In the genomic region with DNA sequence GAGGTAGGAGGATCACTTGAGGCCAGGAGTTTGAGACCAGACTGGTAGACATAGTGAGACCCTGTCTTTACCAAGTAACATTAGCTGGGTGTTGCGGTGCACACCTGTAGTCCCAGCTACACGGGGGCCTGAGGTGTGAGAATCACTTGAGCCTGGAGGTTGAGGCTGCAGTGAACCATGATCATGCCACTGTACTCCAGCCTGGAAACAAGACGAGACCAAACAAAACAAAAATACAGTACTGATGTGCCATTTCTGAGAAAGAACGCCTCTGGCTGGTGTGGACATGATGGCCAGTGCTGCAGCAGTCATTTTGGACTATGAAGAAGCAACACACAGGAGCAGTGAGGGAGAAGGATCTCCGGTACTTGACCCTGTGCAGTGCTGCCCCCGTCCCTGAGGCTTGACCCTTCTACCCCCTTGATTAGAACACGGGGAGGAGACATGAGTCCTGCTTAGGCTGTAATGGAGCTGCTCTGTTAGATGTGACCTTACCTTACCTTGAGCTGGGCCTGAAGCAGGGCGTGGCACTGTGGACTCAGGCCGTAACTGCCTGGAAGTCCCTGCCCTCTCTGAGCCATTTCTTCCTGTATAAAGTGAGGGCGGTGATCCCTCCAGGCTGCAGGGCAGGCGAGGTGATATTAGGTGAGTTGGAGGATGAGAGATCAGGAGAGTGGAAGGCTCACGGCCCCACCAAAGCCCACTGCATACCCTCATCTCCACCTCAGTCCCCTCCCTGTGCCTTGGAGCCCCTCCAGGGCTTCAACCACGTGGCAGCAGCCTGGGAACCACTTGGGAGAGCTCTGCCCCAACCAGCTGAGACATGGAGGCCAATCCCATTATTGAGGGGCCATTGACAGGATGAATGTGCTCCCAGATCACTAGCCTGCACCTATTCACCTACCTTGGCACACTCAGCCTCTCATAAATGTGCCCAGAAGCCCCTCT, we compare ENCODE assay signal across 10 cellular contexts. TPM values are rescaled to one million over a fixed set of nuclear protein-coding genes. Genes with fewer than 3 reads are reported as not detected.
DNase-seq lines count a peak whose midpoint lies in the region; ATAC-seq, FAIRE-seq and TF ChIP-seq lines count a peak whose summit lies in the region.
"Had no signal": no experiment of that assay in that cellular context is flagged by ENCODE, and none has a peak within 500 bp of the region (broad histone marks: within the 10 kb centered on the region; RNA-seq: fewer than 3 reads in every experiment).

No MANE protein-coding gene starts in this region.

- H3K79me2 ChIP-seq in K562 (ENCODE audit: control insufficient read depth, insufficient read depth, low read length): peaks cover 29% of the 10 kb centered on the region

- in situ Hi-C loops in K562 (cut with MboI): loop anchor here (5.0 kb wide), 1 partner anchor 62 kb away; no protein-coding TSS in a partner anchor

- H3K4me3 ChIP-seq in K562 (no peak overlapping the region), psoas muscle (no peak overlapping the region)

- H3K4me1 ChIP-seq in K562 (replicated peaks in 1 of 2; ENCODE audit: control insufficient read depth in 2 of 2, insufficient read depth in 2 of 2, low read length in 2 of 2) (peaks cover 18 to 55% of the 10 kb centered on the region in 2 experiments; a peak in 4 of 5 replicates), psoas muscle (peaks cover 29% of the 10 kb centered on the region)

- H3K9ac ChIP-seq in K562 (ENCODE audit: insufficient read depth in 1 of 2, low read depth in 2 of 2, low read length in 2 of 2): peak overlapping the region; percentile 22 to 84; a peak in 3 of 4 replicates

- intact Hi-C loops in K562 (cut with micrococcal nuclease): loop anchor here (10.0 kb wide), 1 partner anchor 189 kb away; no protein-coding TSS in a partner anchor
- intact Hi-C loops in psoas muscle (cut with DNase I): loop anchor here (5.0 to 10.0 kb wide), 2 partner anchors 132 to 199 kb away; no protein-coding TSS in a partner anchor

- TF ChIP-seq CTCF in K562 (IDR thresholded peaks at IDR 0.05 in 2 of 3, conservative IDR thresholded peaks at IDR 0.05 in 1 of 3; ENCODE audit: insufficient read depth in 2 of 3, low read depth in 1 of 3, low read length in 3 of 3): no peak
- TF ChIP-seq CTCF in psoas muscle (IDR thresholded peaks at IDR 0.05): no peak

- peaks cover 3% of the 10 kb centered on the region for H3K9me1 ChIP-seq in K562 (ENCODE audit: control insufficient read depth, insufficient read depth, low read length)

- H3K9me3 ChIP-seq in K562 (replicated peaks; ENCODE audit: control insufficient read depth, insufficient read depth, low read depth, low read length): no peaks in the 10 kb centered on the region
- no peaks in the 10 kb centered on the region for H3K9me3 ChIP-seq in psoas muscle

- peak overlapping the region; percentile 57 for H3K4me2 ChIP-seq in K562 (ENCODE audit: insufficient read depth, low read length)

- no peak for TF ChIP-seq EP300 in K562 (IDR thresholded peaks at IDR 0.05; ENCODE audit: low read length)

- H3K27me3 ChIP-seq in K562 (ENCODE audit: control insufficient read depth in 2 of 2, insufficient read depth in 2 of 2, low read length in 2 of 2) (no peaks in the 10 kb centered on the region), psoas muscle (ENCODE audit: insufficient read depth in 3 of 3, low read length in 2 of 3) (peaks cover 0 to 10% (median 6%) of the 10 kb centered on the region in 3 donors)

- no TSS peak for BruUV-seq in K562 (replicated peaks; lab: Mats Ljungman, UMichigan)

- FAIRE-seq in K562 (lab: Jason Lieb, UNC): peak; percentile 97

- ATAC-seq in activated CD4-positive, CD25-positive, alpha-beta regulatory T cell treated with anti-CD3 and anti-CD28 coated beads, Interleukin-2, amount 50 U/mL, for 24 hours: peak; percentile 14 to 16
- ATAC-seq in K562: peak; percentile 81
- ATAC-seq in psoas muscle: peak; percentile 11 to 25 (median 18)

- TF ChIP-seq POLR2A in K562 (conservative IDR thresholded peaks at IDR 0.05): peak; percentile 72

- H3K27ac ChIP-seq in K562 (ENCODE audit: extremely low read depth, low read depth, low read length) (peak overlapping the region; percentile 55), psoas muscle (peak overlapping the region; percentile 99)

- WGBS in K562 (ENCODE audit: insufficient coverage, low coverage, missing lambda C conversion rate): 9% methylated on average over 13 of the region's 13 CpGs
- 68 to 74% (median 71%) methylated on average over 13 of the region's 13 CpGs for WGBS in psoas muscle, 3 donors

- POLR2A ChIA-PET in K562 (lab: Yijun Ruan, JAX): interaction anchor here (0.5 to 4.2 kb wide), 18 partner anchors 10 to 528 kb away, joined by 3 to 42 read pairs (median 4); partner anchors contain the start of gene CCDC124

- CTCF ChIA-PET in K562 (lab: Yijun Ruan, JAX; ENCODE audit: low intra/inter-chr PET ratio): no interaction called here

- H4K20me1 ChIP-seq in K562 (replicated peaks; ENCODE audit: control insufficient read depth, insufficient read depth, low read length): peaks cover 44% of the 10 kb centered on the region

- H3K36me3 ChIP-seq in K562 (ENCODE audit: control insufficient read depth, insufficient read depth, low read length) (peaks cover 41% of the 10 kb centered on the region), psoas muscle (ENCODE audit: insufficient read depth in 1 of 2, low read depth in 1 of 2) (peaks cover 14 to 54% of the 10 kb centered on the region in 2 donors)

- no peak for TF ChIP-seq RAD21 in K562 (CRISPR knock-in tag; conservative IDR thresholded peaks at IDR 0.05 in 1 of 2, IDR thresholded peaks at IDR 0.05 in 1 of 2)

- DNase-seq in activated CD4-positive, CD25-positive, alpha-beta regulatory T cell (lab: John Stamatoyannopoulos, UW): no peak
- DNase-seq in NCI-H69 (lab: John Stamatoyannopoulos, UW) (peak; percentile 44), K562 (ENCODE audit: extremely low read depth in 1 of 4, low spot score in 3 of 4) (peak; percentile 37 to 86 (median 58)), psoas muscle (no peak), NCI-H774 (lab: John Stamatoyannopoulos, UW) (no peak), AG20443 (ENCODE audit: low spot score) (no peak), NCI-H146 treated with DMSO at 0.1 percent for 48 hours (lab: John Stamatoyannopoulos, UW; ENCODE audit: unreplicated experiment) (no peak)

- H2AFZ ChIP-seq in K562 (ENCODE audit: low read depth, low read length): 0 out of 2 replicates have a peak overlapping the region, but pooled peaks have one; percentile 1

RNA-seq across cellular contexts. Expression of gene RPL18A, which starts 5.9 kb away (rescaled TPM):
- total RNA-seq in K562 (2011; cell fraction: chromatin; rRNA removed; ENCODE audit: low replicate concordance): 168 and 439 TPM in 2 replicates
- 698 and 878 TPM in 2 replicates for total RNA-seq in K562 (2011; cell fraction: nucleolus; rRNA removed)
- 586 and 897 TPM in 2 replicates for total RNA-seq in K562 (2011; cell fraction: nucleoplasm; rRNA removed)
- total RNA-seq in K562 (2014; rRNA removed) (2,735 and 3,133 TPM in 2 replicates), K562 (2014; rRNA removed; fragmentation: Illumina TruSeq; extraction: Trizol) (557 and 626 TPM in 2 replicates), K562 (2015; rRNA removed; fragmentation: Illumina TruSeq; extraction: Trizol) (1,801 and 1,895 TPM in 2 replicates), K562 (2021) (2,882 and 3,018 TPM in 2 replicates), psoas muscle (1,000 to 10,000 TPM; 1,164 to 1,735 (median 1,510) TPM)
- polyA plus RNA-seq in K562 (2011; rRNA removed) (881 and 1,270 TPM in 2 replicates), K562 (2014; fragmentation: Illumina TruSeq; extraction: Trizol) (1,947 and 3,139 TPM in 2 replicates), K562 (2014; fragmentation: Nextera tagmentation; extraction: Ambion mirVana) (1,000 to 10,000 TPM; 1,130 to 1,273 TPM), K562 (2014; rRNA removed) (2,069 and 2,216 TPM in 2 replicates), psoas muscle (1,000 to 10,000 TPM; 2,246 to 3,046 (median 2,399) TPM)
- 2,242 and 3,536 TPM in 2 replicates for polyA plus RNA-seq in K562 (2011; cell fraction: cytosol; rRNA removed)
- polyA plus RNA-seq in K562 (2011; cell fraction: nucleus; rRNA removed): 920 and 1,021 TPM in 2 replicates
- polyA plus RNA-seq in K562 (2012): 3,311 and 3,882 TPM in 2 replicates
- polyA minus RNA-seq in K562 (2011; rRNA and poly(A)+ RNA removed): 348 and 383 TPM in 2 replicates
- polyA minus RNA-seq in K562 (2011; cell fraction: cytosol; rRNA and poly(A)+ RNA removed): 1,225 and 1,878 TPM in 2 replicates
- 303 and 429 TPM in 2 replicates for polyA minus RNA-seq in K562 (2011; cell fraction: nucleus; rRNA and poly(A)+ RNA removed)

RNA-seq across cellular contexts. Expression of gene SLC5A5, which starts 6.1 kb away (rescaled TPM):
- total RNA-seq in K562 (2011; cell fraction: chromatin; rRNA removed; ENCODE audit: low replicate concordance): 0.21 and 0.37 TPM in 2 replicates
- total RNA-seq in K562 (2011; cell fraction: nucleolus; rRNA removed): 0.39 and 0.50 TPM in 2 replicates
- total RNA-seq in K562 (2011; cell fraction: nucleoplasm; rRNA removed): 0.29 and 0.38 TPM in 2 replicates
- total RNA-seq in K562 (2014; rRNA removed) (0.33 and 0.73 TPM in 2 replicates), K562 (2014; rRNA removed; fragmentation: Illumina TruSeq; extraction: Trizol) (0.13 and 0.18 TPM in 2 replicates), K562 (2015; rRNA removed; fragmentation: Illumina TruSeq; extraction: Trizol) (0.11 and 0.29 TPM in 2 replicates), K562 (2021) (0.25 and 0.29 TPM in 2 replicates), psoas muscle (not detected)
- polyA plus RNA-seq in K562 (2011; rRNA removed) (0.05 and 0.20 TPM in 2 replicates), K562 (2014; fragmentation: Illumina TruSeq; extraction: Trizol) (0.21 and 0.29 TPM in 2 replicates), K562 (2014; fragmentation: Nextera tagmentation; extraction: Ambion mirVana) (under 1 TPM; 0.10 to 0.23 TPM), K562 (2014; rRNA removed) (0.09 and 0.38 TPM in 2 replicates), psoas muscle (not detected)
- 0.15 and 0.60 TPM in 2 replicates for polyA plus RNA-seq in K562 (2011; cell fraction: cytosol; rRNA removed)
- 0.08 and 0.18 TPM in 2 replicates for polyA plus RNA-seq in K562 (2011; cell fraction: nucleus; rRNA removed)
- 0.13 TPM in 1 of 2 replicates, not detected in the other for polyA plus RNA-seq in K562 (2012)
- 0.15 and 0.32 TPM in 2 replicates for polyA minus RNA-seq in K562 (2011; rRNA and poly(A)+ RNA removed)
- 0.86 TPM in 1 of 2 replicates, not detected in the other for polyA minus RNA-seq in K562 (2011; cell fraction: cytosol; rRNA and poly(A)+ RNA removed)
- 0.13 TPM in 1 of 2 replicates, not detected in the other for polyA minus RNA-seq in K562 (2011; cell fraction: nucleus; rRNA and poly(A)+ RNA removed)

RNA-seq across cellular contexts. Expression of gene JAK3, which starts 17.9 kb away (rescaled TPM):
- total RNA-seq in K562 (2011; cell fraction: chromatin; rRNA removed; ENCODE audit: low replicate concordance): 0.32 and 0.97 TPM in 2 replicates
- total RNA-seq in K562 (2011; cell fraction: nucleolus; rRNA removed): 0.50 and 0.66 TPM in 2 replicates
- 0.53 and 0.66 TPM in 2 replicates for total RNA-seq in K562 (2011; cell fraction: nucleoplasm; rRNA removed)
- total RNA-seq in K562 (2014; rRNA removed) (0.12 and 0.14 TPM in 2 replicates), K562 (2014; rRNA removed; fragmentation: Illumina TruSeq; extraction: Trizol) (not detected in 2 replicates), K562 (2015; rRNA removed; fragmentation: Illumina TruSeq; extraction: Trizol) (0.04 TPM in 1 of 2 replicates, not detected in the other), K562 (2021) (0.18 and 0.47 TPM in 2 replicates), psoas muscle (1 to 10 TPM in 3 of 4 donors, under 1 TPM in 1; 0.95 to 4.0 (median 1.1) TPM)
- polyA plus RNA-seq in K562 (2011; rRNA removed) (0.13 and 0.28 TPM in 2 replicates), K562 (2014; fragmentation: Illumina TruSeq; extraction: Trizol) (0.04 and 0.14 TPM in 2 replicates), K562 (2014; fragmentation: Nextera tagmentation; extraction: Ambion mirVana) (under 1 TPM; 0.01 to 0.07 TPM), K562 (2014; rRNA removed) (0.04 and 0.07 TPM in 2 replicates), psoas muscle (under 1 TPM; 0.17 to 0.35 (median 0.31) TPM)
- 0.21 TPM in 2 replicates for polyA plus RNA-seq in K562 (2011; cell fraction: cytosol; rRNA removed)
- 0.48 and 0.80 TPM in 2 replicates for polyA plus RNA-seq in K562 (2011; cell fraction: nucleus; rRNA removed)
- polyA plus RNA-seq in K562 (2012): 0.10 and 0.14 TPM in 2 replicates
- polyA minus RNA-seq in K562 (2011; rRNA and poly(A)+ RNA removed): 0.04 and 0.06 TPM in 2 replicates
- polyA minus RNA-seq in K562 (2011; cell fraction: cytosol; rRNA and poly(A)+ RNA removed): 0.19 TPM in 1 of 2 replicates, not detected in the other
- polyA minus RNA-seq in K562 (2011; cell fraction: nucleus; rRNA and poly(A)+ RNA removed): 0.22 and 0.54 TPM in 2 replicates

RNA-seq across cellular contexts. Expression of gene INSL3, which starts 44.3 kb away (rescaled TPM):
- not detected in 2 replicates for total RNA-seq in K562 (2011; cell fraction: chromatin; rRNA removed; ENCODE audit: low replicate concordance)
- total RNA-seq in K562 (2011; cell fraction: nucleolus; rRNA removed): not detected in 2 replicates
- not detected in 2 replicates for total RNA-seq in K562 (2011; cell fraction: nucleoplasm; rRNA removed)
- total RNA-seq in K562 (2014; rRNA removed): not detected in 2 replicates
- not detected in 2 replicates for total RNA-seq in K562 (2014; rRNA removed; fragmentation: Illumina TruSeq; extraction: Trizol)
- total RNA-seq in K562 (2015; rRNA removed; fragmentation: Illumina TruSeq; extraction: Trizol): not detected in 2 replicates
- total RNA-seq in K562 (2021): not detected in 2 replicates
- polyA plus RNA-seq in K562 (2011; rRNA removed): not detected in 2 replicates
- not detected in 2 replicates for polyA plus RNA-seq in K562 (2011; cell fraction: cytosol; rRNA removed)
- not detected in 2 replicates for polyA plus RNA-seq in K562 (2011; cell fraction: nucleus; rRNA removed)
- polyA plus RNA-seq in K562 (2012): not detected in 2 replicates
- polyA plus RNA-seq in K562 (2014; fragmentation: Illumina TruSeq; extraction: Trizol): not detected in 2 replicates
- polyA plus RNA-seq in K562 (2014; fragmentation: Nextera tagmentation; extraction: Ambion mirVana): not detected
- not detected in 2 replicates for polyA plus RNA-seq in K562 (2014; rRNA removed)
- polyA minus RNA-seq in K562 (2011; rRNA and poly(A)+ RNA removed): not detected in 2 replicates
- polyA minus RNA-seq in K562 (2011; cell fraction: cytosol; rRNA and poly(A)+ RNA removed): not detected in 2 replicates
- not detected in 2 replicates for polyA minus RNA-seq in K562 (2011; cell fraction: nucleus; rRNA and poly(A)+ RNA removed)
- not detected for total RNA-seq in psoas muscle
- not detected for polyA plus RNA-seq in psoas muscle
- total RNA-seq: kidney epithelial cell, NCI-H460 had no signal

Comparison
In these comparisons a context has a peak if more than half of its experiments do, and no peak if none do; other contexts are left out.
1. ATAC-seq: peak in every context shown above with its lines; median percentile 81 in K562; 18 in psoas muscle; 15 in activated CD4-positive, CD25-positive, alpha-beta regulatory T cell treated with anti-CD3 and anti-CD28 coated beads, Interleukin-2, amount 50 U/mL, for 24 hours.
2. DNase-seq: peak in NCI-H69 (single experiment) and K562 (4 of 4); none in activated CD4-positive, CD25-positive, alpha-beta regulatory T cell (0 of 4), psoas muscle (0 of 2), NCI-H774 (single experiment), AG20443 (single experiment) and NCI-H146 treated with DMSO at 0.1 percent for 48 hours (single experiment).